ENCODE assay signal across 11 cellular contexts in the genomic region with DNA sequence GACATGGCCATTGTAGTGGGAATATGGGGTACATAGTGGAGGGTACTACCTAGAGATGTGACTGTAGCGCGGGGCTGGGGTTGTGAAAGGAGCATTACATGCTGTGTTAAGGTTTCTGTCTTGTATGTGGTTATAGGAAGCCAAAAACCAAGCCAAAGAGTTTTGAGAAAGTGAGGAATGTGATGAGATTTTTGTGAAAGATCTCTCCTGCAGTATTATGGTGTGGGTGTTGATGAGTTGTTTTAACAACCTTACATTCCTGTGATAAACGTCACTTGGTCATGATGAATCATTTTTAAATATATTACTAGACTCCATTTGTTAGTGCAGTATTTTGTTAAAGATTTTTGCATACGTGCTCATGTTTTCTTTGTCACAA. TPM values are rescaled to one million over a fixed set of nuclear protein-coding genes. Genes with fewer than 3 reads are reported as not detected.
DNase-seq lines count a peak whose midpoint lies in the region; ATAC-seq and TF ChIP-seq lines count a peak whose summit lies in the region.
"Had no signal": no experiment of that assay in that cellular context is flagged by ENCODE, and none has a peak within 500 bp of the region (broad histone marks: within the 10 kb centered on the region; RNA-seq: fewer than 3 reads in every experiment).

No MANE protein-coding gene starts in this region.

- peak overlapping the region; percentile 8 to 87 for H3K27ac Mint-ChIP-seq in effector memory CD8-positive, alpha-beta T cell
- H3K27ac Mint-ChIP-seq in glutamatergic neuron (ENCODE audit: unreplicated experiment): no peak overlapping the region

- H3F3A ChIP-seq in PC-3 (ENCODE audit: low read length, unreplicated experiment): no peaks in the 10 kb centered on the region

- H3K27ac ChIP-seq in PC-3 (ENCODE audit: low read length) (peak overlapping the region; percentile 12; the same call in 1 of the 2 replicates), osteoblast (ENCODE audit: low read depth, low read length) (peak overlapping the region; percentile 88)

- no peaks in the 10 kb centered on the region for H3K9me2 ChIP-seq in PC-3 (replicated peaks; ENCODE audit: low read length)

- intact Hi-C loops in PC-3 (cut with micrococcal nuclease): loop anchor here (10.0 kb wide), 1 partner anchor 146 kb away; no protein-coding TSS in a partner anchor

- H3K27me3 ChIP-seq in PC-3 (ENCODE audit: low read length): no peaks in the 10 kb centered on the region
- H3K27me3 ChIP-seq in osteoblast (ENCODE audit: insufficient read depth, low read length): no peaks in the 10 kb centered on the region

- peaks cover 0 to 2% of the 10 kb centered on the region in 2 donors for H3K9me3 Mint-ChIP-seq in effector memory CD8-positive, alpha-beta T cell
- H3K9me3 Mint-ChIP-seq in glutamatergic neuron (ENCODE audit: unreplicated experiment): peaks cover 2% of the 10 kb centered on the region

- peaks cover 46 to 65% of the 10 kb centered on the region in 2 donors for H3K4me1 Mint-ChIP-seq in effector memory CD8-positive, alpha-beta T cell (ENCODE audit: low read depth in 2 of 2)
- H3K4me1 Mint-ChIP-seq in glutamatergic neuron (ENCODE audit: low read depth, unreplicated experiment): peaks cover 2% of the 10 kb centered on the region

- H3K4me2 ChIP-seq in PC-3 (ENCODE audit: low read length) (peak overlapping the region; percentile 49), osteoblast (ENCODE audit: insufficient read depth, low read length) (peak overlapping the region; percentile 78)

- TF ChIP-seq CTCF in PC-3 (conservative IDR thresholded peaks at IDR 0.05; ENCODE audit: low read depth, low read length) (no peak), osteoblast (IDR thresholded peaks at IDR 0.05; ENCODE audit: extremely low read depth, low read depth, low read length) (no peak), glutamatergic neuron (IDR thresholded peaks at IDR 0.05; ENCODE audit: partially characterized antibody, unreplicated experiment) (no peak)

- no TSS peak for BruUV-seq in PC-3 (replicated peaks; lab: Mats Ljungman, UMichigan)

- H3K36me3 Mint-ChIP-seq in effector memory CD8-positive, alpha-beta T cell (ENCODE audit: insufficient read depth): peaks cover 12% of the 10 kb centered on the region
- no peaks in the 10 kb centered on the region for H3K36me3 Mint-ChIP-seq in glutamatergic neuron (ENCODE audit: unreplicated experiment)

- H3K79me2 ChIP-seq in PC-3 (ENCODE audit: low read length) (peaks cover 99% of the 10 kb centered on the region), osteoblast (ENCODE audit: insufficient read depth, low read length) (peaks cover 97% of the 10 kb centered on the region)

- DNase-seq in GM03348 (ENCODE audit: low spot score) (peak; percentile 75), PC-3 (peak; percentile 55), osteoblast (ENCODE audit: insufficient read length, low spot score, missing footprints) (peak; percentile 59), glutamatergic neuron (no peak), HT-29 (ENCODE audit: low spot score) (no peak), NCI-H526 treated with DMSO at 0.1 percent for 48 hours (lab: John Stamatoyannopoulos, UW) (no peak), NCI-H446 (lab: John Stamatoyannopoulos, UW) (no peak)
- DNase-seq in effector memory CD8-positive, alpha-beta T cell: no peak
- DNase-seq: NCI-H1417 treated with DMSO at 0.1 percent for 48 hours; stimulated activated CD4-positive, alpha-beta T cell treated with anti-CD3 and anti-CD28 coated beads, Interleukin-1b, Interleukin-23, amount 100 ng/mL, for 48 hours had no signal

- peaks cover 22% of the 10 kb centered on the region for H3K4me1 ChIP-seq in PC-3 (ENCODE audit: insufficient read depth, low read length)
- peaks cover 40% of the 10 kb centered on the region for H3K4me1 ChIP-seq in osteoblast (ENCODE audit: insufficient read depth, low read length)

- no peak overlapping the region; the same call in 1 of the 2 replicates for H3K4me3 ChIP-seq in PC-3 (ENCODE audit: low read length)
- H3K4me3 ChIP-seq in osteoblast (ENCODE audit: insufficient read depth, low read length): peak overlapping the region; percentile 51

- peak; percentile 80 for ATAC-seq in PC-3
- peak; percentile 59 for ATAC-seq in effector memory CD8-positive, alpha-beta T cell (replicated peaks)
- ATAC-seq: left lobe of liver had no signal

- H3K36me3 ChIP-seq in PC-3 (ENCODE audit: low read depth, low read length) (peaks cover 13% of the 10 kb centered on the region), osteoblast (ENCODE audit: insufficient read depth, low read length) (no peaks in the 10 kb centered on the region)

- H4K20me1 ChIP-seq in PC-3 (ENCODE audit: low read length): peaks cover 50% of the 10 kb centered on the region
- peaks cover 93% of the 10 kb centered on the region for H4K20me1 ChIP-seq in osteoblast (ENCODE audit: insufficient read depth, low read length)

- H3K4me3 Mint-ChIP-seq in effector memory CD8-positive, alpha-beta T cell: peak overlapping the region; percentile 28 to 34
- no peak overlapping the region for H3K4me3 Mint-ChIP-seq in glutamatergic neuron (ENCODE audit: unreplicated experiment)

- CTCF ChIA-PET in PC-3 (lab: Charles Lee): no interaction called here

- no peaks in the 10 kb centered on the region for H3K9me3 ChIP-seq in PC-3 (ENCODE audit: low read length)
- H3K9me3 ChIP-seq in osteoblast (ENCODE audit: low read depth, low read length): no peaks in the 10 kb centered on the region

- POLR2A ChIA-PET in PC-3 (lab: Charles Lee; ENCODE audit: unreplicated experiment): no interaction called here

- H3K9ac ChIP-seq in PC-3 (ENCODE audit: low read length): no peak overlapping the region

- H3K27me3 Mint-ChIP-seq in effector memory CD8-positive, alpha-beta T cell: no peaks in the 10 kb centered on the region
- H3K27me3 Mint-ChIP-seq in glutamatergic neuron (ENCODE audit: unreplicated experiment): no peaks in the 10 kb centered on the region

- H2AFZ ChIP-seq in PC-3 (ENCODE audit: low read length) (no peak overlapping the region), osteoblast (ENCODE audit: low read length) (no peak overlapping the region)

RNA-seq across cellular contexts. Expression of a gene that starts 48.9 kb away (rescaled TPM):
- total RNA-seq in PC-3 (2014; rRNA removed): 22.2 and 23.7 TPM in 2 replicates
- total RNA-seq in osteoblast: 26.5 and 27.1 TPM in 2 replicates
- 115 TPM for total RNA-seq in glutamatergic neuron (ENCODE audit: unreplicated experiment)
- total RNA-seq in HT-29 (2014; rRNA removed; shearing (Covaris generic)): 16.8 and 19.6 TPM in 2 replicates

Comparison
In these comparisons a context has a peak if more than half of its experiments do, and no peak if none do; other contexts are left out.
1. DNase-seq: peak in GM03348 (single experiment), PC-3 (single experiment) and osteoblast (single experiment); none in effector memory CD8-positive, alpha-beta T cell (0 of 3), glutamatergic neuron (single experiment), HT-29 (single experiment), NCI-H526 treated with DMSO at 0.1 percent for 48 hours (single experiment) and NCI-H446 (0 of 2).